In genomic region chr19:45998834-45999233, GRCh38 we compare ENCODE assay signal across 2 cellular contexts.
TF ChIP-seq lines count a peak whose summit lies in the region.

No MANE protein-coding gene starts in this region.

TF ChIP-seq in GM23338, 12 proteins besides CTCF, POLR2A, EP300 and RAD21:
- TF ChIP-seq ZNF331 (CRISPR knock-in tag; IDR thresholded peaks at IDR 0.05; ENCODE audit: low read depth) (no peak), EZH2phosphoT487 (IDR thresholded peaks at IDR 0.05; ENCODE audit: unreplicated experiment) (no peak)

TF ChIP-seq in K562, 482 proteins besides CTCF, POLR2A, EP300 and RAD21:
- peak; percentile 38 for TF ChIP-seq DACH1 (IDR thresholded peaks at IDR 0.05; ENCODE audit: partially characterized antibody)
- TF ChIP-seq ERF (CRISPR knock-in tag; IDR thresholded peaks at IDR 0.05): no peak
- TF ChIP-seq PCBP2 (IDR thresholded peaks at IDR 0.05; ENCODE audit: low read depth, low read length, poor library complexity, severe bottlenecking): no peak
- TF ChIP-seq ZNF398 (CRISPR knock-in tag; IDR thresholded peaks at IDR 0.05): no peak
- TF ChIP-seq STAT6 (CRISPR knock-in tag; IDR thresholded peaks at IDR 0.05): no peak
- no peak for TF ChIP-seq FIP1L1 (IDR thresholded peaks at IDR 0.05; ENCODE audit: low read depth, low read length, poor library complexity, severe bottlenecking)
- TF ChIP-seq HMBOX1 (IDR thresholded peaks at IDR 0.05): no peak
- no peak for TF ChIP-seq MLX (CRISPR knock-in tag; conservative IDR thresholded peaks at IDR 0.05)
- TF ChIP-seq ADNP (tag; IDR thresholded peaks at IDR 0.05): peak; percentile 79
- no peak for TF ChIP-seq ZBTB8A (IDR thresholded peaks at IDR 0.05; ENCODE audit: partially characterized antibody)
- no peak for TF ChIP-seq USF2 (CRISPR knock-in tag; IDR thresholded peaks at IDR 0.05)
- no peak for TF ChIP-seq HDAC3 (IDR thresholded peaks at IDR 0.05; ENCODE audit: borderline replicate concordance, partially characterized antibody)
- 0 out of 2 replicates have a peak, but pooled peaks have one; percentile 13 for TF ChIP-seq CBFA2T3 (IDR thresholded peaks at IDR 0.05)
- no peak for TF ChIP-seq CAMTA2 (CRISPR knock-in tag; conservative IDR thresholded peaks at IDR 0.05)
- no peak for TF ChIP-seq ZHX1 (conservative IDR thresholded peaks at IDR 0.05; ENCODE audit: low read length)
- no peak for TF ChIP-seq RFX7 (CRISPR knock-in tag; IDR thresholded peaks at IDR 0.05)
- TF ChIP-seq SMARCA5 (IDR thresholded peaks at IDR 0.05): peak; percentile 56
- peak; percentile 52; the same call in 1 of the 2 replicates for TF ChIP-seq HDAC2 (IDR thresholded peaks at IDR 0.05)
- TF ChIP-seq E2F4 (CRISPR knock-in tag; IDR thresholded peaks at IDR 0.05; ENCODE audit: low read depth): no peak
- TF ChIP-seq HDAC6 (IDR thresholded peaks at IDR 0.05; ENCODE audit: low read depth, low read length): no peak
- no peak for TF ChIP-seq MITF (IDR thresholded peaks at IDR 0.05)
- no peak for TF ChIP-seq CREM (IDR thresholded peaks at IDR 0.05; ENCODE audit: low read depth)
- no peak for TF ChIP-seq ZNF3 (CRISPR knock-in tag; IDR thresholded peaks at IDR 0.05)
- no peak for TF ChIP-seq CCAR2 (IDR thresholded peaks at IDR 0.05; ENCODE audit: low read depth, low read length)
- peak; percentile 95 for TF ChIP-seq BCOR (IDR thresholded peaks at IDR 0.05)
- TF ChIP-seq ZFPM2 (CRISPR knock-in tag; IDR thresholded peaks at IDR 0.05): no peak
- no peak for TF ChIP-seq CEBPB (tag; IDR thresholded peaks at IDR 0.05)
- TF ChIP-seq EP400 (IDR thresholded peaks at IDR 0.05): no peak
- peak; percentile 52 to 78; a peak in 3 of 4 replicates for TF ChIP-seq KDM1A (IDR thresholded peaks at IDR 0.05)
- TF ChIP-seq RBM25 (IDR thresholded peaks at IDR 0.05; ENCODE audit: low read depth, low read length, severe bottlenecking): peak; percentile 91
- TF ChIP-seq KLF6 (CRISPR knock-in tag; IDR thresholded peaks at IDR 0.05; ENCODE audit: borderline replicate concordance): no peak
- no peak for TF ChIP-seq CXXC5 (CRISPR knock-in tag; IDR thresholded peaks at IDR 0.05)
